8 cellular contexts compared by ENCODE assay signal in genomic region chr10:5888843-5889623, GRCh38. TPM values are rescaled to one million over a fixed set of nuclear protein-coding genes. Genes with fewer than 3 reads are reported as not detected.
A peak's percentile ranks its signal among the peaks of the same experiment; 100 is the strongest.
DNase-seq lines count a peak whose midpoint lies in the region; ATAC-seq, FAIRE-seq and TF ChIP-seq lines count a peak whose summit lies in the region.

No MANE protein-coding gene starts in this region.

- no peak for TF ChIP-seq EP300 in GM12878 (IDR thresholded peaks at IDR 0.05; ENCODE audit: borderline replicate concordance in 1 of 2, control insufficient read depth in 1 of 2, low read depth in 2 of 2, low read length in 2 of 2)

- in situ Hi-C loops in GM12878 (cut with MboI): no loop called here

- peak overlapping the region; percentile 68 for H3K27ac ChIP-seq in GM12878 (ENCODE audit: control insufficient read depth, insufficient read depth)

- RAD21 ChIA-PET in GM12878 (lab: Charles Lee; ENCODE audit: unreplicated experiment): interaction anchor here (0.5 to 5.6 kb wide), 19 partner anchors 15 to 446 kb away, joined by 3 to 29 read pairs (median 5); partner anchors contain the start of genes GDI2 and IL15RA

- H3K27me3 ChIP-seq in GM12878 (replicated peaks in 1 of 2; ENCODE audit: control insufficient read depth in 2 of 2, insufficient read depth in 2 of 2, low read length in 1 of 2): no peaks in the 10 kb centered on the region

- WGBS in GM12878 (ENCODE audit: insufficient coverage, insufficient replicate concordance, low lambda C conversion rate, missing lambda C conversion rate): 2% methylated on average over 42 of the region's 80 CpGs

- peak; percentile 60; the same call in 1 of the 2 replicates for TF ChIP-seq POLR2A in GM12878 (IDR thresholded peaks at IDR 0.05; ENCODE audit: low read depth, low read length)

- H3K9me3 ChIP-seq in GM12878 (replicated peaks; ENCODE audit: control insufficient read depth, insufficient read depth, low read length): no peaks in the 10 kb centered on the region

- H4K20me1 ChIP-seq in GM12878 (ENCODE audit: control insufficient read depth, insufficient read depth): no peaks in the 10 kb centered on the region

- CTCF ChIA-PET in GM12878 (lab: Yijun Ruan, JAX): interaction anchor here (0.6 to 4.9 kb wide), 11 partner anchors 11 to 526 kb away, joined by 3 to 24 read pairs (median 4); no protein-coding TSS in a partner anchor

- POLR2A ChIA-PET in GM12878 (lab: Charles Lee): interaction anchor here (0.5 to 3.2 kb wide), 22 partner anchors 9 to 1986 kb away, joined by 3 to 25 read pairs (median 4); partner anchors contain the start of genes GDI2 and IL15RA

- H3K4me3 ChIP-seq in AG09309 (ENCODE audit: control insufficient read depth, low read depth, low read length) (peak overlapping the region; percentile 71), GM12878 (peak overlapping the region; percentile 96)

- peaks cover 45% of the 10 kb centered on the region for H3K79me2 ChIP-seq in GM12878 (ENCODE audit: control insufficient read depth, insufficient read depth, low read length)

- ATAC-seq in GM19043 (IDR thresholded peaks at IDR 0.05; ENCODE audit: low read depth, unreplicated experiment) (peak; percentile 23), HG03342 (IDR thresholded peaks at IDR 0.05; ENCODE audit: unreplicated experiment) (peak; percentile 33), GM12878 (peak; percentile 63)

- no peak for FAIRE-seq in GM12878 (lab: Jason Lieb, UNC)

- no peak for TF ChIP-seq RAD21 in GM12878 (IDR thresholded peaks at IDR 0.05; ENCODE audit: insufficient read depth, low read depth, low read length)

- peaks cover 12% of the 10 kb centered on the region for H3K4me1 ChIP-seq in GM12878 (ENCODE audit: control insufficient read depth, insufficient read depth, low read length)

- peak overlapping the region; percentile 92 for H3K4me2 ChIP-seq in GM12878 (ENCODE audit: control insufficient read depth, insufficient read depth)

- SMC1A ChIA-PET in GM12878 (lab: Charles Lee; ENCODE audit: uncharacterized antibody, unreplicated experiment): interaction anchor here (0.8 to 3.6 kb wide), 11 partner anchors 15 to 88 kb away, joined by 3 to 24 read pairs (median 6); partner anchors contain the start of gene IL15RA

- peaks cover 0 to 7% of the 10 kb centered on the region in 2 experiments; a peak in 2 of 4 replicates for H3K36me3 ChIP-seq in GM12878 (ENCODE audit: control insufficient read depth in 2 of 2, insufficient read depth in 2 of 2, low read length in 1 of 2)

- H3K9ac ChIP-seq in GM12878 (ENCODE audit: control insufficient read depth, insufficient read depth, low read length): peak overlapping the region; percentile 80

- DNase-seq in AG09309 (ENCODE audit: low read depth) (no peak), SW480 (ENCODE audit: low spot score) (peak; percentile 45), GM12878 (ENCODE audit: low read depth, low spot score) (no peak), iPS-NIHi7 (ENCODE audit: extremely low spot score) (peak; percentile 54), NCI-H446 treated with DMSO at 0.1 percent for 48 hours (lab: John Stamatoyannopoulos, UW) (no peak)
- peak; percentile 15 to 26 (median 19) for DNase-seq in stimulated activated CD4-positive, alpha-beta T cell treated with anti-CD3 and anti-CD28 coated beads, Interleukin-12 subunit alpha, Interleukin-12 subunit beta, amount 100 ng/mL, for 48 hours (ENCODE audit: low read depth in 2 of 3, low spot score in 1 of 3)

- peak overlapping the region; percentile 93 for H2AFZ ChIP-seq in GM12878 (ENCODE audit: control insufficient read depth, low read depth, low read length)

- no peak for TF ChIP-seq CTCF in AG09309 (IDR thresholded peaks at IDR 0.05; ENCODE audit: control insufficient read depth, insufficient read depth, low read depth, low read length, missing control alignments)
- peak in 1 of 3 experiments; percentile 3; a peak in 1 of 6 replicates for TF ChIP-seq CTCF in GM12878 (IDR thresholded peaks at IDR 0.05 in 2 of 3, conservative IDR thresholded peaks at IDR 0.05 in 1 of 3; ENCODE audit: control insufficient read depth in 2 of 3, extremely low read depth in 1 of 3, insufficient read depth in 1 of 3, low read depth in 3 of 3, low read length in 3 of 3)

- no TSS peak for BruUV-seq in GM12878 (replicated peaks; lab: Mats Ljungman, UMichigan)

- intact Hi-C loops in GM12878 (cut with micrococcal nuclease; ENCODE audit: unreplicated experiment): no loop called here

TF ChIP-seq in GM12878, 131 proteins besides CTCF, POLR2A, EP300 and RAD21 (continues in another document):
- TF ChIP-seq GATAD2B (conservative IDR thresholded peaks at IDR 0.05; ENCODE audit: low read depth): peak; percentile 19; the same call in 1 of the 2 replicates
- no peak for TF ChIP-seq ATF3 (IDR thresholded peaks at IDR 0.05; ENCODE audit: borderline replicate concordance, extremely low read depth, low read depth, low read length)
- no peak for TF ChIP-seq KAT2A (conservative IDR thresholded peaks at IDR 0.05; ENCODE audit: control insufficient read depth, low read depth, low read length)
- TF ChIP-seq SREBF2 (IDR thresholded peaks at IDR 0.05; ENCODE audit: low read length): no peak
- TF ChIP-seq ZNF384 (IDR thresholded peaks at IDR 0.05; ENCODE audit: borderline replicate concordance, low read depth, low read length): no peak
- no peak for TF ChIP-seq EZH2 (IDR thresholded peaks at IDR 0.05; ENCODE audit: borderline replicate concordance, control insufficient read depth, low read depth, low read length)
- no peak for TF ChIP-seq TARDBP (IDR thresholded peaks at IDR 0.05; ENCODE audit: borderline replicate concordance)
- 0 out of 2 replicates have a peak, but pooled peaks have one; percentile 29 for TF ChIP-seq TAF1 (IDR thresholded peaks at IDR 0.05; ENCODE audit: borderline replicate concordance, low read depth, low read length)
- no peak for TF ChIP-seq ZBTB4 (CRISPR knock-in tag; IDR thresholded peaks at IDR 0.05)

RNA-seq across cellular contexts. Expression of gene ANKRD16, which starts 0.7 kb away (rescaled TPM):
- total RNA-seq in GM12878 (2013; cell fraction: nucleolus; rRNA removed): 37.5 and 42.1 TPM in 2 replicates
- 10.5 and 11.2 TPM in 2 replicates for total RNA-seq in GM12878 (2014; rRNA removed)
- total RNA-seq in GM12878 (2014; rRNA removed; fragmentation: Illumina TruSeq; extraction: Trizol): 3.5 and 4.6 TPM in 2 replicates
- 9.0 and 9.5 TPM in 2 replicates for total RNA-seq in GM12878 (2021)
- polyA plus RNA-seq in GM12878 (2011; ENCODE audit: low read depth): 3.3 TPM
- polyA plus RNA-seq in GM12878 (2011; rRNA removed): 8.7 and 13.6 TPM in 2 replicates
- polyA plus RNA-seq in GM12878 (2011; cell fraction: cytosol; rRNA removed): 10.6 and 15.0 TPM in 2 replicates
- 27.7 and 29.6 TPM in 2 replicates for polyA plus RNA-seq in GM12878 (2011; cell fraction: nucleus; rRNA removed)
- polyA plus RNA-seq in GM12878 (2012): 5.7 and 6.1 TPM in 2 replicates
- 4.3 and 5.2 TPM in 2 replicates for polyA plus RNA-seq in GM12878 (2014; fragmentation: Illumina TruSeq; extraction: Trizol)
- 1 to 10 TPM; 1.4 to 2.9 TPM for polyA plus RNA-seq in GM12878 (2014; fragmentation: Nextera tagmentation; extraction: Ambion mirVana)
- 7.9 and 9.3 TPM in 2 replicates for polyA plus RNA-seq in GM12878 (2014; rRNA removed)
- polyA plus RNA-seq in GM12878 (2016; fragmentation: Nextera tagmentation; extraction: Ambion mirVana): 1 to 10 TPM in 1 of 2 experiments, under 1 TPM in 1; 0.57 to 4.2 TPM
- polyA minus RNA-seq in GM12878 (2011; rRNA and poly(A)+ RNA removed): 24.7 and 29.2 TPM in 2 replicates
- 4.0 and 6.1 TPM in 2 replicates for polyA minus RNA-seq in GM12878 (2011; cell fraction: cytosol; rRNA and poly(A)+ RNA removed)
- polyA minus RNA-seq in GM12878 (2011; cell fraction: nucleus; rRNA and poly(A)+ RNA removed): 13.4 and 22.9 TPM in 2 replicates

RNA-seq across cellular contexts. Expression of gene FBH1, which starts 1.0 kb away (rescaled TPM):
- total RNA-seq in GM12878 (2013; cell fraction: nucleolus; rRNA removed): 158 and 181 TPM in 2 replicates
- total RNA-seq in GM12878 (2014; rRNA removed): 45.1 and 51.9 TPM in 2 replicates
- total RNA-seq in GM12878 (2014; rRNA removed; fragmentation: Illumina TruSeq; extraction: Trizol): 54.6 and 60.9 TPM in 2 replicates
- total RNA-seq in GM12878 (2021): 58.7 and 66.8 TPM in 2 replicates
- 33.1 TPM for polyA plus RNA-seq in GM12878 (2011; ENCODE audit: low read depth)
- 40.6 and 49.2 TPM in 2 replicates for polyA plus RNA-seq in GM12878 (2011; rRNA removed)
- 47.8 and 53.8 TPM in 2 replicates for polyA plus RNA-seq in GM12878 (2011; cell fraction: cytosol; rRNA removed)
- 93.4 and 100.0 TPM in 2 replicates for polyA plus RNA-seq in GM12878 (2011; cell fraction: nucleus; rRNA removed)
- polyA plus RNA-seq in GM12878 (2012): 39.6 and 40.3 TPM in 2 replicates
- polyA plus RNA-seq in GM12878 (2014; fragmentation: Illumina TruSeq; extraction: Trizol): 34.4 and 37.9 TPM in 2 replicates
- polyA plus RNA-seq in GM12878 (2014; fragmentation: Nextera tagmentation; extraction: Ambion mirVana): 10 to 100 TPM in 1 of 2 experiments, 1 to 10 TPM in 1; 6.1 to 19.0 TPM
- 42.0 and 44.4 TPM in 2 replicates for polyA plus RNA-seq in GM12878 (2014; rRNA removed)
- polyA plus RNA-seq in GM12878 (2016; fragmentation: Nextera tagmentation; extraction: Ambion mirVana): 10 to 100 TPM; 67.4 to 67.6 TPM
- 110 and 113 TPM in 2 replicates for polyA minus RNA-seq in GM12878 (2011; rRNA and poly(A)+ RNA removed)
- 22.3 and 33.1 TPM in 2 replicates for polyA minus RNA-seq in GM12878 (2011; cell fraction: cytosol; rRNA and poly(A)+ RNA removed)
- polyA minus RNA-seq in GM12878 (2011; cell fraction: nucleus; rRNA and poly(A)+ RNA removed): 38.8 and 57.9 TPM in 2 replicates

Comparison
In these comparisons a context has a peak if more than half of its experiments do, and no peak if none do; other contexts are left out.
1. DNase-seq: peak in SW480 (single experiment), iPS-NIHi7 (single experiment) and stimulated activated CD4-positive, alpha-beta T cell treated with anti-CD3 and anti-CD28 coated beads, Interleukin-12 subunit alpha, Interleukin-12 subunit beta, amount 100 ng/mL, for 48 hours (3 of 3); none in AG09309 (single experiment), GM12878 (single experiment) and NCI-H446 treated with DMSO at 0.1 percent for 48 hours (single experiment).
2. Peak in every context shown above with its lines, with median percentiles within 50 percentile points of each other: ATAC-seq.